ENCODE assay signal across 22 cellular contexts in the genomic region with DNA sequence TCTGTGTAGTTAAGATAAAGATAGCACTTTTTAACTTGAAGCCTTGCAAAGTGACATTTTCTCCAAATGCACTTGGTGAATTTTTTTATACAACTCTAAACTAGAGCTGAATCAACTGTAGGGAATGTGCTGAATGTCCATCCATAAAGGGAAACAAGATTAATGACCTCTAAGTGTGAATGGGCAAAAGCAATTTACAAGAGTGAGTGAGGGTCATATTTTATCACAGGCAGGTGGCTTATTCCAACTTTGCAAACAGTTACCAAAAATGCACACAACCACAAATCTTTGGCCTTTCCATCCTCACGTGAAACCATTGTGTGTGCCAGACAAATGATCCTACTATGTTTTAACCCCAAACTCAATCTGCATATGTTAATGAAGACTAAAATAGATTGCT.
A peak's percentile ranks its signal among the peaks of the same experiment; 100 is the strongest.
DNase-seq lines count a peak whose midpoint lies in the region; ATAC-seq and TF ChIP-seq lines count a peak whose summit lies in the region.
"Had no signal": no experiment of that assay in that cellular context is flagged by ENCODE, and none has a peak within 500 bp of the region (broad histone marks: within the 10 kb centered on the region; RNA-seq: fewer than 3 reads in every experiment).

No MANE protein-coding gene starts in this region.

- H3F3A ChIP-seq in SK-N-SH (replicated peaks; ENCODE audit: insufficient read depth), result no peaks in the 10 kb centered on the region

- no peak overlapping the region for H3K18ac ChIP-seq in trophoblast cell (ENCODE audit: low read length)

- ATAC-seq in SK-N-SH treated with all-trans-retinoic acid at 6 μM for 48 hours, result no peak
- no peak for ATAC-seq in HG02610 (IDR thresholded peaks at IDR 0.05; ENCODE audit: unreplicated experiment)
- ATAC-seq: A549 had no signal

- no peaks in the 10 kb centered on the region for H3K79me1 ChIP-seq in trophoblast cell (ENCODE audit: low read length)

- TF ChIP-seq CTCF in SK-N-SH (IDR thresholded peaks at IDR 0.05), result no peak

- no peak overlapping the region for H2AK5ac ChIP-seq in trophoblast cell (ENCODE audit: low read length)

- POLR2A ChIA-PET in SK-N-SH (lab: Yijun Ruan, JAX), result no interaction called here

- no peak overlapping the region for H3K4me3 ChIP-seq in SK-N-SH (ENCODE audit: low read depth in 2 of 2, low read length in 1 of 2)
- H3K4me3 ChIP-seq in trophoblast cell (ENCODE audit: low read depth, low read length), result no peak overlapping the region
- H3K4me3 ChIP-seq: A549; BLaER1 treated with 17β-estradiol and CSF1 and Interleukin-3, amounts not matched to agents 10 nM and 100 nM; GM23248 had no signal

- H4K91ac ChIP-seq in trophoblast cell (ENCODE audit: low read depth, low read length), result no peak overlapping the region

- no peak overlapping the region for H3K23ac ChIP-seq in trophoblast cell (ENCODE audit: low read length)

- H3K79me2 ChIP-seq in SK-N-SH (ENCODE audit: insufficient read depth), result no peaks in the 10 kb centered on the region
- H3K79me2 ChIP-seq in trophoblast cell (ENCODE audit: control insufficient read depth, insufficient read depth, low read length, poor library complexity), result no peaks in the 10 kb centered on the region

- no peak overlapping the region for H3K4me2 ChIP-seq in SK-N-SH
- no peak overlapping the region for H3K4me2 ChIP-seq in trophoblast cell (ENCODE audit: low read length)
- H3K4me2 ChIP-seq: A549; BLaER1 treated with 17β-estradiol and CSF1 and Interleukin-3, amounts not matched to agents 10 nM and 100 nM had no signal

- no peak overlapping the region for H2BK5ac ChIP-seq in trophoblast cell (ENCODE audit: low read depth, low read length, poor library complexity)

- no peak for TF ChIP-seq EP300 in SK-N-SH (IDR thresholded peaks at IDR 0.05; ENCODE audit: borderline replicate concordance in 1 of 2, low read depth in 1 of 2, low read length in 1 of 2)

- WGBS in SK-N-SH (ENCODE audit: low lambda C conversion rate), result 6% methylated on average over 1 of the region's 1 CpG
- no CpG with 5 or more reads among the region's 1 CpG for WGBS in trophoblast cell (ENCODE audit: extremely low coverage, insufficient coverage, insufficient read length)

- H4K12ac ChIP-seq in trophoblast cell (ENCODE audit: low read depth, low read length), result no peak overlapping the region

- H3K9ac ChIP-seq in SK-N-SH (no peak overlapping the region), trophoblast cell (ENCODE audit: low read length) (no peak overlapping the region)
- H3K9ac ChIP-seq: BLaER1 treated with 17β-estradiol and CSF1 and Interleukin-3, amounts not matched to agents 10 nM and 100 nM; GM23248 had no signal

- no peak overlapping the region for H3K14ac ChIP-seq in trophoblast cell (ENCODE audit: low read length)

- H3K4me1 ChIP-seq in SK-N-SH (ENCODE audit: control insufficient read depth in 1 of 2, insufficient read depth in 2 of 2, low read depth in 1 of 2, low read length in 1 of 2), result peaks cover 0 to 14% of the 10 kb centered on the region in 2 experiments; a peak in 2 of 4 replicates
- no peaks in the 10 kb centered on the region for H3K4me1 ChIP-seq in trophoblast cell (ENCODE audit: control insufficient read depth in 1 of 2, insufficient read depth in 2 of 2, low read length in 2 of 2)
- H3K4me1 ChIP-seq: A549; BLaER1 treated with 17β-estradiol and CSF1 and Interleukin-3, amounts not matched to agents 10 nM and 100 nM had no signal

- CTCF ChIA-PET in SK-N-SH (lab: Yijun Ruan, JAX), result no interaction called here

- no peak for DNase-seq in SK-N-SH
- peak; percentile 50 for DNase-seq in astrocyte of the hippocampus (ENCODE audit: low read depth, low spot score)
- DNase-seq in kidney glomerular epithelial cell (lab: John Stamatoyannopoulos, UW), result peak; percentile 15
- DNase-seq in renal cortical epithelial cell (ENCODE audit: low read depth), result peak; percentile 67
- no peak for DNase-seq in trophoblast cell
- DNase-seq in effector CD8-positive, alpha-beta T cell (lab: John Stamatoyannopoulos, UW), result no peak
- DNase-seq: ACHN; AML-193; BE2C; CD4-positive, alpha-beta T cell; CD8-positive, alpha-beta memory T cell; DMS 273 treated with DMSO at 0.1 percent for 48 hours; DMS79; GF-D8; GM23248; H7; HCEC 1CT had no signal

- H2AFZ ChIP-seq in SK-N-SH (ENCODE audit: low read depth) (no peak overlapping the region), trophoblast cell (ENCODE audit: insufficient read depth, low read length, poor library complexity) (no peak overlapping the region)
- H2AFZ ChIP-seq: GM23248 had no signal

- no peak overlapping the region for H2BK12ac ChIP-seq in trophoblast cell (ENCODE audit: low read length)

- no peaks in the 10 kb centered on the region for H3K9me3 ChIP-seq in SK-N-SH
- no peaks in the 10 kb centered on the region for H3K9me3 ChIP-seq in trophoblast cell (ENCODE audit: insufficient read depth, low read depth, low read length)
- H3K9me3 ChIP-seq: A549; BE2C; BLaER1 treated with 17β-estradiol and CSF1 and Interleukin-3, amounts not matched to agents 10 nM and 100 nM had no signal

- H4K20me1 ChIP-seq in SK-N-SH (ENCODE audit: insufficient read depth), result no peaks in the 10 kb centered on the region
- H4K20me1 ChIP-seq: BLaER1 treated with 17β-estradiol and CSF1 and Interleukin-3, amounts not matched to agents 10 nM and 100 nM had no signal

- H3K36me3 ChIP-seq in SK-N-SH (replicated peaks in 1 of 2; ENCODE audit: control insufficient read depth in 1 of 2, insufficient read depth in 2 of 2, low read length in 1 of 2) (no peaks in the 10 kb centered on the region), trophoblast cell (ENCODE audit: control insufficient read depth in 1 of 2, insufficient read depth in 2 of 2, low read length in 2 of 2) (no peaks in the 10 kb centered on the region)
- H3K36me3 ChIP-seq: BLaER1 treated with 17β-estradiol and CSF1 and Interleukin-3, amounts not matched to agents 10 nM and 100 nM had no signal

- H4K8ac ChIP-seq in trophoblast cell (ENCODE audit: low read depth, low read length), result no peak overlapping the region

- H3K27ac ChIP-seq in SK-N-SH (ENCODE audit: low read depth in 2 of 2, low read length in 1 of 2), result no peak overlapping the region
- no peak overlapping the region for H3K27ac ChIP-seq in trophoblast cell (ENCODE audit: low read depth, low read length)
- H3K27ac ChIP-seq: 22Rv1; A549; BLaER1 treated with 17β-estradiol and CSF1 and Interleukin-3, amounts not matched to agents 10 nM and 100 nM; GM23248 had no signal

- no peaks in the 10 kb centered on the region for H3K27me3 ChIP-seq in SK-N-SH (ENCODE audit: insufficient read depth)
- no peaks in the 10 kb centered on the region for H3K27me3 ChIP-seq in trophoblast cell (ENCODE audit: insufficient read depth, low read length)
- H3K27me3 ChIP-seq: BE2C; BLaER1 treated with 17β-estradiol and CSF1 and Interleukin-3, amounts not matched to agents 10 nM and 100 nM had no signal

- no peaks in the 10 kb centered on the region for H3K9me2 ChIP-seq in SK-N-SH

- no peak for TF ChIP-seq RAD21 in SK-N-SH (IDR thresholded peaks at IDR 0.05; ENCODE audit: low read length)

- H2BK120ac ChIP-seq in trophoblast cell (ENCODE audit: insufficient read depth, low read length, poor library complexity), result no peak overlapping the region

- H3K4ac ChIP-seq in trophoblast cell (ENCODE audit: low read depth, low read length), result no peak overlapping the region

TF ChIP-seq in SK-N-SH treated with all-trans-retinoic acid at 6 μM for 48 hours, 23 proteins besides CTCF, POLR2A, EP300 and RAD21:
- 0 out of 2 replicates have a peak, but pooled peaks have one; percentile 36 for TF ChIP-seq ISL1 (CRISPR knock-in tag; IDR thresholded peaks at IDR 0.05)
- TF ChIP-seq, protein P1, sequence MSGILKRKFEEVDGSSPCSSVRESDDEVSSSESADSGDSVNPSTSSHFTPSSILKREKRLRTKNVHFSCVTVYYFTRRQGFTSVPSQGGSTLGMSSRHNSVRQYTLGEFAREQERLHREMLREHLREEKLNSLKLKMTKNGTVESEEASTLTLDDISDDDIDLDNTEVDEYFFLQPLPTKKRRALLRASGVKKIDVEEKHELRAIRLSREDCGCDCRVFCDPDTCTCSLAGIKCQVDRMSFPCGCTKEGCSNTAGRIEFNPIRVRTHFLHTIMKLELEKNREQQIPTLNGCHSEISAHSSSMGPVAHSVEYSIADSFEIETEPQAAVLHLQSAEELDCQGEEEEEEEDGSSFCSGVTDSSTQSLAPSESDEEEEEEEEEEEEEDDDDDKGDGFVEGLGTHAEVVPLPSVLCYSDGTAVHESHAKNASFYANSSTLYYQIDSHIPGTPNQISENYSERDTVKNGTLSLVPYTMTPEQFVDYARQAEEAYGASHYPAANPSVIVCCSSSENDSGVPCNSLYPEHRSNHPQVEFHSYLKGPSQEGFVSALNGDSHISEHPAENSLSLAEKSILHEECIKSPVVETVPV (CRISPR knock-in tag; IDR thresholded peaks at IDR 0.05), result no peak
TF ChIP-seq in SK-N-SH treated with all-trans-retinoic acid at 6 μM for 48 hours: peak in this region for 1.

TF ChIP-seq in SK-N-SH, 30 proteins besides CTCF, POLR2A, EP300 and RAD21 (continues in another document):
- TF ChIP-seq, protein P2, sequence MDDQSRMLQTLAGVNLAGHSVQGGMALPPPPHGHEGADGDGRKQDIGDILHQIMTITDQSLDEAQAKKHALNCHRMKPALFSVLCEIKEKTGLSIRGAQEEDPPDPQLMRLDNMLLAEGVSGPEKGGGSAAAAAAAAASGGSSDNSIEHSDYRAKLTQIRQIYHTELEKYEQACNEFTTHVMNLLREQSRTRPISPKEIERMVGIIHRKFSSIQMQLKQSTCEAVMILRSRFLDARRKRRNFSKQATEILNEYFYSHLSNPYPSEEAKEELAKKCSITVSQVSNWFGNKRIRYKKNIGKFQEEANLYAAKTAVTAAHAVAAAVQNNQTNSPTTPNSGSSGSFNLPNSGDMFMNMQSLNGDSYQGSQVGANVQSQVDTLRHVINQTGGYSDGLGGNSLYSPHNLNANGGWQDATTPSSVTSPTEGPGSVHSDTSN (IDR thresholded peaks at IDR 0.05), result no peak
- TF ChIP-seq JUND (IDR thresholded peaks at IDR 0.05) (no peak), RFX5 (IDR thresholded peaks at IDR 0.05; ENCODE audit: low read length) (no peak)
- TF ChIP-seq, protein P3, sequence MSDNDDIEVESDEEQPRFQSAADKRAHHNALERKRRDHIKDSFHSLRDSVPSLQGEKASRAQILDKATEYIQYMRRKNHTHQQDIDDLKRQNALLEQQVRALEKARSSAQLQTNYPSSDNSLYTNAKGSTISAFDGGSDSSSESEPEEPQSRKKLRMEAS (IDR thresholded peaks at IDR 0.05; ENCODE audit: low read depth), result no peak

Comparison
In these comparisons a context has a peak if more than half of its experiments do, and no peak if none do; other contexts are left out.
1. DNase-seq: peak in astrocyte of the hippocampus (single experiment), kidney glomerular epithelial cell (single experiment) and renal cortical epithelial cell (single experiment); none in SK-N-SH (single experiment), trophoblast cell (0 of 2) and effector CD8-positive, alpha-beta T cell (single experiment).